27 cellular contexts compared by ENCODE assay signal in genomic region chr4:172950990-172951389, GRCh38.
"Had no signal": no experiment of that assay in that cellular context is flagged by ENCODE, and none has a peak within 500 bp of the region (broad histone marks: within the 10 kb centered on the region; RNA-seq: fewer than 3 reads in every experiment).

No MANE protein-coding gene starts in this region.

- H3K36me3 ChIP-seq: breast epithelium, Peyer's patch had no signal

- H3K27ac ChIP-seq: breast epithelium, Peyer's patch, RWPE1 had no signal

- DNase-seq: activated B cell treated with CpG ODN at 0.5 μM for 24 hours; activated CD4-positive, alpha-beta T cell treated with anti-CD3 and anti-CD28 coated beads for 1 hour; activated CD4-positive, alpha-beta T cell treated with anti-CD3 and anti-CD28 coated beads, Interleukin-2, amount 10 ng/mL, durations not matched to agents 24 days and 14 days; activated CD4-positive, alpha-beta T cell treated with anti-CD3 and anti-CD28 coated beads, Interleukin-2, amount 50 U/mL, for 48 hours; activated CD8-positive, alpha-beta memory T cell treated with anti-CD3 and anti-CD28 coated beads, Interleukin-2, amount 10 ng/mL, durations not matched to agents 7 days and 5 days; activated effector memory CD4-positive, alpha-beta T cell treated with Interleukin-2 at 50 U/mL for 16 hours; activated naive CD4-positive, alpha-beta T cell; activated T-cell treated with anti-CD3 and anti-CD28 coated beads, Interleukin-2, amount 50 U/mL, for 24 hours; aorta; central memory CD4-positive, alpha-beta T cell; IMR-90; KG1; NCI-H1048; NCI-H1694; NCI-H2029; NCI-H2171 treated with DMSO at 0.1 percent for 48 hours; NCI-H226; NCI-H526; NCI-H82; NK-92 treated with Interleukin-12 subunit alpha and Interleukin-12 subunit beta, amount 100 ng/mL, for 24 hours; Peyer's patch; SHP77 treated with DMSO at 0.1 percent for 48 hours; T-helper 2 cell; T1000 had no signal

- H3K9me3 ChIP-seq: breast epithelium, Peyer's patch had no signal

- FAIRE-seq: TTC549 had no signal

- H3K27me3 ChIP-seq: Peyer's patch had no signal

- H3K4me1 ChIP-seq: breast epithelium, Peyer's patch had no signal

- ATAC-seq: activated CD8-positive, alpha-beta memory T cell treated with anti-CD3 and anti-CD28 coated beads, Interleukin-2, amount 10 ng/mL, durations not matched to agents 7 days and 5 days had no signal

- H3K4me3 ChIP-seq: breast epithelium, Peyer's patch had no signal
